ENCODE assay signal across 15 cellular contexts in the genomic region with DNA sequence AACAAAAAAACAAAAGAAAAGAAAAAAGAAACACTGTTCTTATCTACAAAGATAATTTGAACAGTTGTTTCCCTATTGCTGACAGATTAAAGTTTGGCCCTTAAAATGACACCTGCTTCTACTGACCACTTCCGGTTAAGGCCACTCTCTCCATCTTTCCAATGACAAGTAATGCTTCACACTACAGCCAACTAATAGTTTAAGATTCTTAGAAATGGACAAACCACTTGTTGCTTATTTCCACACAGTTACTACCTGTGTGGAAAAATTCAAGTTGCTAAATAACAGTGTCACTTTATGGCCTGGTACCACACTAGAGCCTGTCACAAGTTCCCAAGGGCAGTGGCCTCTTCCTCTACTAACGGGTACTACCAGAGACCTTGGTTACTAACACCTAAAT. TPM values are rescaled to one million over a fixed set of nuclear protein-coding genes. Genes with fewer than 3 reads are reported as not detected.
DNase-seq lines count a peak whose midpoint lies in the region; ATAC-seq, FAIRE-seq and TF ChIP-seq lines count a peak whose summit lies in the region.
"Had no signal": no experiment of that assay in that cellular context is flagged by ENCODE, and none has a peak within 500 bp of the region (broad histone marks: within the 10 kb centered on the region; RNA-seq: fewer than 3 reads in every experiment).

No MANE protein-coding gene starts in this region.

- H3K27me3 ChIP-seq in GM12878 (replicated peaks in 1 of 2; ENCODE audit: control insufficient read depth in 2 of 2, insufficient read depth in 2 of 2, low read length in 1 of 2) (no peaks in the 10 kb centered on the region), neutrophil (no peaks in the 10 kb centered on the region), esophagus squamous epithelium (no peaks in the 10 kb centered on the region)
- H3K27me3 ChIP-seq: transverse colon had no signal

- H3K27ac ChIP-seq in HEK293 (ENCODE audit: extremely low read depth, low read depth, low read length) (no peak overlapping the region), GM12878 (ENCODE audit: control insufficient read depth, insufficient read depth) (no peak overlapping the region; the same call in 1 of the 2 replicates), neutrophil (peak overlapping the region; percentile 72), esophagus squamous epithelium (no peak overlapping the region)
- H3K27ac ChIP-seq: transverse colon had no signal

- no peaks in the 10 kb centered on the region for H4K20me1 ChIP-seq in GM12878 (ENCODE audit: control insufficient read depth, insufficient read depth)

- H3K27me3 Mint-ChIP-seq in T-helper 2 cell treated with Interferon-gamma antibody and Interleukin-4, amounts not matched to agents 5 μg/mL and 100 μg/mL, for 36 hours (ENCODE audit: low read depth): no peaks in the 10 kb centered on the region

- no peak for TF ChIP-seq EP300 in GM12878 (IDR thresholded peaks at IDR 0.05; ENCODE audit: borderline replicate concordance in 1 of 2, control insufficient read depth in 1 of 2, low read depth in 2 of 2, low read length in 2 of 2)

- POLR2A ChIA-PET in HEK293 (lab: Yijun Ruan, JAX) (no interaction called here), GM12878 (lab: Charles Lee) (no interaction called here)

- no TSS peak for BruUV-seq in GM12878 (replicated peaks; lab: Mats Ljungman, UMichigan)

- H3K36me3 ChIP-seq in HEK293 (ENCODE audit: control insufficient read depth in 2 of 2, insufficient read depth in 1 of 2, low read length in 2 of 2): peaks cover 0 to 30% of the 10 kb centered on the region in 2 experiments; a peak in 1 of 3 replicates
- H3K36me3 ChIP-seq in GM12878 (ENCODE audit: control insufficient read depth in 2 of 2, insufficient read depth in 2 of 2, low read length in 1 of 2): no peaks in the 10 kb centered on the region; a peak in 1 of 4 replicates
- no peaks in the 10 kb centered on the region for H3K36me3 ChIP-seq in neutrophil
- H3K36me3 ChIP-seq in esophagus squamous epithelium: peaks cover 0 to 32% (median 0%) of the 10 kb centered on the region in 3 donors
- H3K36me3 ChIP-seq: transverse colon had no signal

- peaks cover 6% of the 10 kb centered on the region for H3K9me3 Mint-ChIP-seq in T-helper 2 cell treated with Interferon-gamma antibody and Interleukin-4, amounts not matched to agents 5 μg/mL and 100 μg/mL, for 36 hours

- TF ChIP-seq RAD21 in GM12878 (IDR thresholded peaks at IDR 0.05; ENCODE audit: insufficient read depth, low read depth, low read length): no peak

- DNase-seq in T-helper 2 cell treated with Interferon-gamma antibody and Interleukin-4, amounts not matched to agents 5 μg/mL and 100 μg/mL, for 36 hours (ENCODE audit: low spot score): no peak
- DNase-seq in T-helper 2 cell (no peak), GM12878 (ENCODE audit: low read depth, low spot score) (no peak), midbrain (lab: John Stamatoyannopoulos, UW) (no peak), esophagus squamous epithelium (lab: John Stamatoyannopoulos, UW) (no peak), NOMO-1 treated with DMSO at 0.1 percent for 48 hours (lab: John Stamatoyannopoulos, UW; ENCODE audit: unreplicated experiment) (no peak)
- DNase-seq: cerebellar nuclear complex; MM.1S; stimulated activated CD4-positive, alpha-beta T cell treated with anti-CD3 and anti-CD28 coated beads, Interleukin-1b, Interleukin-23, amount 100 ng/mL, for 48 hours; transverse colon had no signal

- no peak for ATAC-seq in GM12878

- no peak overlapping the region for H3K9ac ChIP-seq in GM12878 (ENCODE audit: control insufficient read depth, insufficient read depth, low read length)

- H3K36me3 Mint-ChIP-seq in T-helper 2 cell treated with Interferon-gamma antibody and Interleukin-4, amounts not matched to agents 5 μg/mL and 100 μg/mL, for 36 hours (ENCODE audit: low read depth): peaks cover 44% of the 10 kb centered on the region

- no peaks in the 10 kb centered on the region for H3K9me3 ChIP-seq in HEK293 (ENCODE audit: control insufficient read depth, insufficient read depth, low read depth, low read length)
- no peaks in the 10 kb centered on the region for H3K9me3 ChIP-seq in GM12878 (replicated peaks; ENCODE audit: control insufficient read depth, insufficient read depth, low read length)
- no peaks in the 10 kb centered on the region for H3K9me3 ChIP-seq in neutrophil
- no peaks in the 10 kb centered on the region for H3K9me3 ChIP-seq in esophagus squamous epithelium
- H3K9me3 ChIP-seq: transverse colon had no signal

- WGBS in GM12878 (ENCODE audit: insufficient coverage, insufficient replicate concordance, low lambda C conversion rate, missing lambda C conversion rate): 50% methylated on average over 2 of the region's 2 CpGs
- WGBS in esophagus squamous epithelium, 2 donors: 74 to 78% methylated on average over 2 of the region's 2 CpGs

- CTCF ChIA-PET in HEK293 (lab: Yijun Ruan, JAX) (interaction anchor here (1.6 kb wide), 1 partner anchor 15 kb away, joined by 5 read pairs; no protein-coding TSS in a partner anchor), GM12878 (lab: Yijun Ruan, JAX) (interaction anchor here (0.9 to 3.5 kb wide), 2 partner anchors 45 to 92 kb away, joined by 3 to 13 read pairs; no protein-coding TSS in a partner anchor)

- no peak for TF ChIP-seq POLR2A in GM12878 (IDR thresholded peaks at IDR 0.05; ENCODE audit: low read depth, low read length)
- no peak for TF ChIP-seq POLR2A in esophagus squamous epithelium (IDR thresholded peaks at IDR 0.05)

- H3K4me2 ChIP-seq in GM12878 (ENCODE audit: control insufficient read depth, insufficient read depth): peak overlapping the region; percentile 61; the same call in 1 of the 2 replicates

- SMC1A ChIA-PET in GM12878 (lab: Charles Lee; ENCODE audit: uncharacterized antibody, unreplicated experiment): interaction anchor here (1.1 kb wide), 1 partner anchor 791 kb away, joined by 3 read pairs; no protein-coding TSS in a partner anchor

- in situ Hi-C loops in GM12878 (cut with MboI): loop anchor here (25.0 kb wide), 1 partner anchor 467 kb away; no protein-coding TSS in a partner anchor

- no peak overlapping the region for H3K4me3 ChIP-seq in HEK293 (ENCODE audit: low read depth, low read length)
- H3K4me3 ChIP-seq in GM12878: peak overlapping the region; percentile 44; the same call in 1 of the 2 replicates
- H3K4me3 ChIP-seq in neutrophil (ENCODE audit: low read depth in 1 of 2, low read length in 1 of 2): peak overlapping the region in 1 of 2 experiments; percentile 21
- H3K4me3 ChIP-seq in esophagus squamous epithelium: no peak overlapping the region
- H3K4me3 ChIP-seq: transverse colon had no signal

- peaks cover 44% of the 10 kb centered on the region for H3K4me1 Mint-ChIP-seq in T-helper 2 cell treated with Interferon-gamma antibody and Interleukin-4, amounts not matched to agents 5 μg/mL and 100 μg/mL, for 36 hours (ENCODE audit: low read depth)

- peaks cover 18% of the 10 kb centered on the region for H3K79me2 ChIP-seq in GM12878 (ENCODE audit: control insufficient read depth, insufficient read depth, low read length)

- TF ChIP-seq CTCF in HEK293 (tag by site-specific recombination; IDR thresholded peaks at IDR 0.05) (no peak), GM12878 (IDR thresholded peaks at IDR 0.05 in 2 of 3, conservative IDR thresholded peaks at IDR 0.05 in 1 of 3; ENCODE audit: control insufficient read depth in 2 of 3, extremely low read depth in 1 of 3, insufficient read depth in 1 of 3, low read depth in 3 of 3, low read length in 3 of 3) (no peak), neutrophil (IDR thresholded peaks at IDR 0.05) (no peak), esophagus squamous epithelium (IDR thresholded peaks at IDR 0.05) (no peak)

- RAD21 ChIA-PET in GM12878 (lab: Charles Lee; ENCODE audit: unreplicated experiment): no interaction called here

- intact Hi-C loops in GM12878 (cut with micrococcal nuclease; ENCODE audit: unreplicated experiment): no loop called here
- intact Hi-C loops in esophagus squamous epithelium (cut with DNase I): no loop called here

- no peak for FAIRE-seq in GM12878 (lab: Jason Lieb, UNC)
- FAIRE-seq: HTR-8/SVneo had no signal

- no peaks in the 10 kb centered on the region for H3K4me1 ChIP-seq in HEK293 (ENCODE audit: control insufficient read depth, insufficient read depth, low read length)
- H3K4me1 ChIP-seq in GM12878 (ENCODE audit: control insufficient read depth, insufficient read depth, low read length): peaks cover 22% of the 10 kb centered on the region
- H3K4me1 ChIP-seq in neutrophil (ENCODE audit: control insufficient read depth in 1 of 2, insufficient read depth in 1 of 2, low read depth in 1 of 2, low read length in 1 of 2): peaks cover 55 to 67% of the 10 kb centered on the region in 2 experiments
- peaks cover 19 to 49% (median 32%) of the 10 kb centered on the region in 3 donors for H3K4me1 ChIP-seq in esophagus squamous epithelium

- peak overlapping the region; percentile 39 for H3K27ac Mint-ChIP-seq in T-helper 2 cell treated with Interferon-gamma antibody and Interleukin-4, amounts not matched to agents 5 μg/mL and 100 μg/mL, for 36 hours
- H3K27ac Mint-ChIP-seq: mesothelial cell of epicardium, progenitor cell of endocrine pancreas had no signal

- H3K4me3 Mint-ChIP-seq in T-helper 2 cell treated with Interferon-gamma antibody and Interleukin-4, amounts not matched to agents 5 μg/mL and 100 μg/mL, for 36 hours: peak overlapping the region; percentile 77

- no peak overlapping the region for H2AFZ ChIP-seq in GM12878 (ENCODE audit: control insufficient read depth, low read depth, low read length)

RNA-seq across cellular contexts. Expression of a gene that starts 2.4 kb away (rescaled TPM):
- 24.6 and 27.0 TPM in 2 replicates for total RNA-seq in GM12878 (2013; cell fraction: nucleolus; rRNA removed)
- total RNA-seq in GM12878 (2014; rRNA removed) (17.2 and 18.0 TPM in 2 replicates), GM12878 (2014; rRNA removed; fragmentation: Illumina TruSeq; extraction: Trizol) (7.3 and 7.6 TPM in 2 replicates), GM12878 (2021) (19.7 and 20.9 TPM in 2 replicates), esophagus squamous epithelium (10 to 100 TPM; 20.9 to 24.8 (median 23.3) TPM)
- 7.1 TPM for polyA plus RNA-seq in GM12878 (2011; ENCODE audit: low read depth)
- polyA plus RNA-seq in GM12878 (2011; rRNA removed) (5.5 and 8.7 TPM in 2 replicates), GM12878 (2014; fragmentation: Illumina TruSeq; extraction: Trizol) (18.1 and 19.4 TPM in 2 replicates), GM12878 (2014; fragmentation: Nextera tagmentation; extraction: Ambion mirVana) (1 to 10 TPM; 2.4 to 3.2 TPM), GM12878 (2014; rRNA removed) (12.5 and 14.1 TPM in 2 replicates), GM12878 (2016; fragmentation: Nextera tagmentation; extraction: Ambion mirVana) (10 to 100 TPM; 16.5 to 17.5 TPM)
- polyA plus RNA-seq in GM12878 (2011; cell fraction: cytosol; rRNA removed): 9.9 and 12.3 TPM in 2 replicates
- polyA plus RNA-seq in GM12878 (2011; cell fraction: nucleus; rRNA removed): 20.8 and 23.2 TPM in 2 replicates
- 10.4 and 13.4 TPM in 2 replicates for polyA plus RNA-seq in GM12878 (2012)
- 10.8 and 12.3 TPM in 2 replicates for polyA minus RNA-seq in GM12878 (2011; rRNA and poly(A)+ RNA removed)
- 4.2 and 4.3 TPM in 2 replicates for polyA minus RNA-seq in GM12878 (2011; cell fraction: cytosol; rRNA and poly(A)+ RNA removed)
- polyA minus RNA-seq in GM12878 (2011; cell fraction: nucleus; rRNA and poly(A)+ RNA removed): 14.5 and 25.3 TPM in 2 replicates

RNA-seq across cellular contexts. Expression of a gene that starts 31.9 kb away (rescaled TPM):
- total RNA-seq in GM12878 (2013; cell fraction: nucleolus; rRNA removed): 11.1 and 12.0 TPM in 2 replicates
- total RNA-seq in GM12878 (2014; rRNA removed) (21.3 and 26.6 TPM in 2 replicates), GM12878 (2014; rRNA removed; fragmentation: Illumina TruSeq; extraction: Trizol) (23.5 and 24.7 TPM in 2 replicates), GM12878 (2021) (21.7 and 22.5 TPM in 2 replicates), esophagus squamous epithelium (10 to 100 TPM; 50.2 to 99.2 (median 64.8) TPM)
- 25.6 TPM for polyA plus RNA-seq in GM12878 (2011; ENCODE audit: low read depth)
- polyA plus RNA-seq in GM12878 (2011; rRNA removed) (39.9 and 58.5 TPM in 2 replicates), GM12878 (2014; fragmentation: Illumina TruSeq; extraction: Trizol) (36.6 and 40.7 TPM in 2 replicates), GM12878 (2014; fragmentation: Nextera tagmentation; extraction: Ambion mirVana) (10 to 100 TPM in 1 of 2 experiments, 1 to 10 TPM in 1; 8.3 to 15.9 TPM), GM12878 (2014; rRNA removed) (18.6 and 23.6 TPM in 2 replicates), GM12878 (2016; fragmentation: Nextera tagmentation; extraction: Ambion mirVana) (10 to 100 TPM; 47.6 to 54.0 TPM)
- 23.2 and 27.7 TPM in 2 replicates for polyA plus RNA-seq in GM12878 (2011; cell fraction: cytosol; rRNA removed)
- 12.5 and 12.6 TPM in 2 replicates for polyA plus RNA-seq in GM12878 (2011; cell fraction: nucleus; rRNA removed)
- polyA plus RNA-seq in GM12878 (2012): 33.2 and 42.0 TPM in 2 replicates
- 14.6 and 17.8 TPM in 2 replicates for polyA minus RNA-seq in GM12878 (2011; rRNA and poly(A)+ RNA removed)
- 7.1 and 10.8 TPM in 2 replicates for polyA minus RNA-seq in GM12878 (2011; cell fraction: cytosol; rRNA and poly(A)+ RNA removed)
- 3.9 and 6.3 TPM in 2 replicates for polyA minus RNA-seq in GM12878 (2011; cell fraction: nucleus; rRNA and poly(A)+ RNA removed)
